ENCODE assay signal across 14 cellular contexts in the genomic region with DNA sequence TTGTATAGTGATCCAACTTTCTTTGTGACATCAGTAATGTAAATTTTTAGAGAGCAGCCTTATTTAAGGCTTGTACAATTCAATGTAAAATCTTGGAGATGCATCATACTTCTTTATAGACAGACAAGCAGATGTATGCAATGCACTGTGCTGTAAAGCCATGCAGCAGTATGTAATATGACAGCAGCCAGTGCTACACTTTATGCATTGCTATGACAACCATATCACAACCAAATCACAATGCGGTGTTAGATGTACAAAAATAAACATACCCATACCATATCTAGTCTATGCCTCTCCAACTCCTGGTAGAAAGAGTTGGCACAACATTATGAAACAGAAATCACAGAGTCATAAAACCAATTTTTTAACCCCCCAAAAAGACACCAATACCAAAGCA.
"Had no signal": no experiment of that assay in that cellular context is flagged by ENCODE, and none has a peak within 500 bp of the region (broad histone marks: within the 10 kb centered on the region; RNA-seq: fewer than 3 reads in every experiment).

No MANE protein-coding gene starts in this region.

- H3K4me1 ChIP-seq: psoas muscle, thyroid gland, vagina had no signal

- H3K27ac ChIP-seq: epithelial cell of prostate, gastrocnemius medialis, psoas muscle, right lobe of liver, thyroid gland, vagina had no signal

- DNase-seq: activated CD8-positive, alpha-beta memory T cell treated with anti-CD3 and anti-CD28 coated beads, Interleukin-2, amount 10 ng/mL, durations not matched to agents 7 days and 5 days; activated effector memory CD4-positive, alpha-beta T cell treated with Interleukin-2 at 50 U/mL for 16 hours; activated T-cell treated with anti-CD3 and anti-CD28 coated beads, Interleukin-2, amount 50 U/mL, for 24 hours; central memory CD4-positive, alpha-beta T cell; effector memory CD4-positive, alpha-beta T cell; gastrocnemius medialis; islet precursor cell; psoas muscle; right lobe of liver; thyroid gland had no signal

- ATAC-seq: activated CD8-positive, alpha-beta memory T cell treated with anti-CD3 and anti-CD28 coated beads, Interleukin-2, amount 10 ng/mL, durations not matched to agents 7 days and 5 days; gastrocnemius medialis; left lobe of liver; psoas muscle; right lobe of liver; stimulated activated effector memory CD8-positive, alpha-beta T cell treated with anti-CD3 and anti-CD28 coated beads, Interleukin-12 subunit alpha, Interleukin-12 subunit beta, amount 100 ng/mL, for 72 hours had no signal

- H3K4me3 ChIP-seq: gastrocnemius medialis, psoas muscle, right lobe of liver, thyroid gland, vagina had no signal

- H3K9me3 ChIP-seq: gastrocnemius medialis, psoas muscle, right lobe of liver, thyroid gland, vagina had no signal

- H3K36me3 ChIP-seq: thyroid gland had no signal

- H3K27me3 ChIP-seq: gastrocnemius medialis, right lobe of liver, thyroid gland, vagina had no signal
